ENCODE assay signal across 8 cellular contexts in the genomic region with DNA sequence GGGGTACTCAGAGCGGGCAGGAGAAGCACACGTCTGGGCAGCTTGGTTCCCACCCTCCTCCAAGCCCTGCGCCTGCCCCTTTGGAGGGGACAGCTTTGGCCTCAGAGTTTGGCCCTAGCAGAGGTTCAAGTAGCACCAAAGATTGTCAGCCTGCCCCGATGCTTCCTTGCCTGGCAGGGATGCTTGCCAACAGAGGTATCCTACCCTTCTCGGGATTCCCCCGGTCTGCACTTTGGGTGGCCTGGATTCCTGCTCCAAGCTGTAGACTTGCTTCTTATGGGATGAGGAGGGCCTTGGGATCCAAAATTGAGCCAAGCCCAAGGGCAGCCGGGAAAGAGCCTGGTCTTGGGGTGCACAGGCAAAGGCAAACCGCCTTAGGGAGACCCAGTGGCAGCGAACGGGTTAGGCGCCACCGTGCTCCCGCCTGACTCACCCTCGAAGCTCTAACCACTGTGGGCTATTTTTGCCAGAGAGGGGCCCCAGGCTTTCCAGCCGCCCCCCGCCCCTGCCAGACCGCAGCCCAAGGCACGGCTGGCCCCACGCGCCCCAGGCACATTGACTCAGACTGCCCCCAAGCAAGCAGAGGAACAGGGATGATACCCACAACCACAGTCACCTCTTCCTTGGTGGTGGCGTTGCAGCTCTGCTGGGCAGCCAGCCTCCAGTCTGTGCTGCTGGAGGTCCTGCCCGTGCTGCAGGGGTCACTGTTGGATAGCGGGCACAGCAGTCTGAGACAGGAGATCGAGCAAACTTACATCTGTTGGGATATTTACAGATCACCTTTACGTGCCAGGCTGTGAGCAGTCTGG. TPM values are rescaled to one million over a fixed set of nuclear protein-coding genes. Genes with fewer than 3 reads are reported as not detected.
DNase-seq lines count a peak whose midpoint lies in the region; ATAC-seq, FAIRE-seq and TF ChIP-seq lines count a peak whose summit lies in the region.

No MANE protein-coding gene starts in this region.

- no peaks in the 10 kb centered on the region for H3K9me3 ChIP-seq in keratinocyte (ENCODE audit: control insufficient read depth, low read depth, low read length)
- no peaks in the 10 kb centered on the region for H3K9me3 ChIP-seq in mucosa of descending colon

- H3K27me3 ChIP-seq in keratinocyte (ENCODE audit: control insufficient read depth, extremely low read depth, insufficient read depth, low read length), result peaks cover 53% of the 10 kb centered on the region

- no peak for ATAC-seq in mucosa of descending colon

- H3K4me2 ChIP-seq in keratinocyte (ENCODE audit: control insufficient read depth, extremely low read depth, insufficient read depth, low read depth, low read length), result peak overlapping the region; percentile 82

- no peak for FAIRE-seq in keratinocyte (lab: Jason Lieb, UNC)

- H3K9me1 ChIP-seq in keratinocyte (ENCODE audit: control insufficient read depth, extremely low read depth, insufficient read depth, low read length), result no peaks in the 10 kb centered on the region

- H3K36me3 ChIP-seq in keratinocyte (ENCODE audit: control insufficient read depth in 2 of 2, extremely low read depth in 1 of 2, insufficient read depth in 2 of 2, low read length in 2 of 2) (no peaks in the 10 kb centered on the region), mucosa of descending colon (ENCODE audit: low read depth) (no peaks in the 10 kb centered on the region)

- H3K4me1 ChIP-seq in keratinocyte (ENCODE audit: control insufficient read depth, extremely low read depth, insufficient read depth, low read length) (peaks cover 28% of the 10 kb centered on the region), mucosa of descending colon (ENCODE audit: low read depth) (peaks cover 31% of the 10 kb centered on the region)

- dilution Hi-C loops in keratinocyte (cut with MboI; ENCODE audit: extremely low pct_ligation_motif_present, low sequenced_read_pairs), result no loop called here

- no peaks in the 10 kb centered on the region for H4K20me1 ChIP-seq in keratinocyte (ENCODE audit: control insufficient read depth, extremely low read depth, insufficient read depth, low read length)

- TF ChIP-seq CTCF in keratinocyte (optimal IDR thresholded peaks at IDR 0.05 in 1 of 3, IDR thresholded peaks at IDR 0.05 in 1 of 3, conservative IDR thresholded peaks at IDR 0.05 in 1 of 3; ENCODE audit: extremely low read depth in 1 of 3, insufficient read depth in 2 of 3, low read length in 3 of 3) (peak in 1 of 3 experiments; percentile 26), mucosa of descending colon (IDR thresholded peaks at IDR 0.05) (no peak)

- H3K27ac ChIP-seq in keratinocyte (ENCODE audit: control insufficient read depth, insufficient read depth, low read length), result no peak overlapping the region

- DNase-seq in AML-193 (lab: John Stamatoyannopoulos, UW) (peak; percentile 22 to 39), HK-2 (ENCODE audit: unreplicated experiment) (peak; percentile 74), keratinocyte (ENCODE audit: low read depth, low spot score) (no peak), mucosa of descending colon (no peak), NCI-H226 (no peak), NCI-H1694 (lab: John Stamatoyannopoulos, UW) (no peak)
- peak; percentile 58 to 64 for DNase-seq in activated CD4-positive, alpha-beta T cell treated with anti-CD3 and anti-CD28 coated beads, Interleukin-2, amount 50 U/mL, for 48 hours
- DNase-seq in activated CD4-positive, CD25-positive, alpha-beta regulatory T cell treated with anti-CD3 and anti-CD28 coated beads, Interleukin-2, amount 50 U/mL, for 72 hours, result no peak

- H3K9ac ChIP-seq in keratinocyte (ENCODE audit: control insufficient read depth, extremely low read depth, insufficient read depth, low read length), result no peak overlapping the region

- no peaks in the 10 kb centered on the region for H3K79me2 ChIP-seq in keratinocyte (ENCODE audit: control insufficient read depth, insufficient read depth, low read length)

- H3K4me3 ChIP-seq in keratinocyte (ENCODE audit: control insufficient read depth in 2 of 3, extremely low read depth in 1 of 3, insufficient read depth in 2 of 3, low read depth in 1 of 3, low read length in 3 of 3) (peak overlapping the region in 1 of 3 experiments; percentile 57), mucosa of descending colon (no peak overlapping the region)

- intact Hi-C loops in mucosa of descending colon (cut with DNase I, micrococcal nuclease), result no loop called here

- no peak overlapping the region for H2AFZ ChIP-seq in keratinocyte (ENCODE audit: control insufficient read depth, low read length)

RNA-seq across cellular contexts. Expression of gene WNT10B, which starts 0.9 kb away (rescaled TPM):
- 0.09 to 0.24 TPM (median 0.22 TPM) in 3 replicates for polyA plus RNA-seq in keratinocyte
- polyA plus RNA-seq in keratinocyte (2011; ENCODE audit: low read depth), result not detected
- 0.13 and 0.16 TPM in 2 replicates for polyA plus RNA-seq in keratinocyte (2011; cell fraction: cytosol; rRNA removed)
- 0.41 and 0.46 TPM in 2 replicates for polyA plus RNA-seq in keratinocyte (2011; cell fraction: nucleus; rRNA removed)
- 0.17 and 0.39 TPM in 2 replicates for polyA plus RNA-seq in keratinocyte (2012; ENCODE audit: low replicate concordance)
- polyA minus RNA-seq in keratinocyte, result 0.13 TPM in 1 of 3 replicates, not detected in the others
- not detected for polyA minus RNA-seq in keratinocyte (2011; cell fraction: cytosol; rRNA and poly(A)+ RNA removed)
- polyA minus RNA-seq in keratinocyte (2011; cell fraction: nucleus; rRNA and poly(A)+ RNA removed), result 0.31 TPM in 1 of 2 replicates, not detected in the other
- total RNA-seq in mucosa of descending colon, result 1 to 10 TPM in 1 of 3 donors, under 1 TPM in 2; 0.49 to 1.1 (median 0.76) TPM

RNA-seq across cellular contexts. Expression of gene WNT1, which starts 5.7 kb away (rescaled TPM):
- not detected in 3 replicates for polyA plus RNA-seq in keratinocyte
- polyA plus RNA-seq in keratinocyte (2011; ENCODE audit: low read depth), result not detected
- polyA plus RNA-seq in keratinocyte (2011; cell fraction: cytosol; rRNA removed), result not detected in 2 replicates
- not detected in 2 replicates for polyA plus RNA-seq in keratinocyte (2011; cell fraction: nucleus; rRNA removed)
- not detected in 2 replicates for polyA plus RNA-seq in keratinocyte (2012; ENCODE audit: low replicate concordance)
- polyA minus RNA-seq in keratinocyte, result not detected in 3 replicates
- not detected for polyA minus RNA-seq in keratinocyte (2011; cell fraction: cytosol; rRNA and poly(A)+ RNA removed)
- polyA minus RNA-seq in keratinocyte (2011; cell fraction: nucleus; rRNA and poly(A)+ RNA removed), result not detected in 2 replicates
- total RNA-seq in mucosa of descending colon, result not detected

RNA-seq across cellular contexts. Expression of gene ARF3, which starts 15.1 kb away (rescaled TPM):
- polyA plus RNA-seq in keratinocyte, result 236 to 253 TPM (median 250 TPM) in 3 replicates
- polyA plus RNA-seq in keratinocyte (2011; ENCODE audit: low read depth), result 62.2 TPM
- polyA plus RNA-seq in keratinocyte (2011; cell fraction: cytosol; rRNA removed), result 324 and 334 TPM in 2 replicates
- 324 and 330 TPM in 2 replicates for polyA plus RNA-seq in keratinocyte (2011; cell fraction: nucleus; rRNA removed)
- 84.4 and 202 TPM in 2 replicates for polyA plus RNA-seq in keratinocyte (2012; ENCODE audit: low replicate concordance)
- polyA minus RNA-seq in keratinocyte, result 192 to 243 TPM (median 216 TPM) in 3 replicates
- 84.0 TPM for polyA minus RNA-seq in keratinocyte (2011; cell fraction: cytosol; rRNA and poly(A)+ RNA removed)
- polyA minus RNA-seq in keratinocyte (2011; cell fraction: nucleus; rRNA and poly(A)+ RNA removed), result 47.5 and 79.6 TPM in 2 replicates
- 100 to 1,000 TPM; 207 to 280 (median 266) TPM for total RNA-seq in mucosa of descending colon

RNA-seq across cellular contexts. Expression of gene DDN, which starts 26.8 kb away (rescaled TPM):
- 0.09 to 0.17 TPM (median 0.10 TPM) in 3 replicates for polyA plus RNA-seq in keratinocyte
- polyA plus RNA-seq in keratinocyte (2011; ENCODE audit: low read depth), result not detected
- not detected in 2 replicates for polyA plus RNA-seq in keratinocyte (2011; cell fraction: cytosol; rRNA removed)
- polyA plus RNA-seq in keratinocyte (2011; cell fraction: nucleus; rRNA removed), result 0.24 and 0.39 TPM in 2 replicates
- 0.08 and 0.13 TPM in 2 replicates for polyA plus RNA-seq in keratinocyte (2012; ENCODE audit: low replicate concordance)
- polyA minus RNA-seq in keratinocyte, result 0.06 TPM in 1 of 3 replicates, not detected in the others
- not detected for polyA minus RNA-seq in keratinocyte (2011; cell fraction: cytosol; rRNA and poly(A)+ RNA removed)
- polyA minus RNA-seq in keratinocyte (2011; cell fraction: nucleus; rRNA and poly(A)+ RNA removed), result 0.21 TPM in 1 of 2 replicates, not detected in the other
- total RNA-seq in mucosa of descending colon, result under 1 TPM in 1 of 3 donors, not detected in 2; 0.12 TPM

RNA-seq across cellular contexts. Expression of gene PRKAG1, which starts 46.2 kb away (rescaled TPM):
- polyA plus RNA-seq in keratinocyte, result 105 to 125 TPM (median 123 TPM) in 3 replicates
- polyA plus RNA-seq in keratinocyte (2011; ENCODE audit: low read depth), result 20.0 TPM
- 88.8 and 167 TPM in 2 replicates for polyA plus RNA-seq in keratinocyte (2011; cell fraction: cytosol; rRNA removed)
- polyA plus RNA-seq in keratinocyte (2011; cell fraction: nucleus; rRNA removed), result 91.6 and 94.3 TPM in 2 replicates
- polyA plus RNA-seq in keratinocyte (2012; ENCODE audit: low replicate concordance), result 66.5 and 73.0 TPM in 2 replicates
- 30.5 to 67.9 TPM (median 65.9 TPM) in 3 replicates for polyA minus RNA-seq in keratinocyte
- polyA minus RNA-seq in keratinocyte (2011; cell fraction: cytosol; rRNA and poly(A)+ RNA removed), result 27.0 TPM
- 20.6 and 31.8 TPM in 2 replicates for polyA minus RNA-seq in keratinocyte (2011; cell fraction: nucleus; rRNA and poly(A)+ RNA removed)
- total RNA-seq in mucosa of descending colon, result 10 to 100 TPM; 51.5 to 60.1 (median 52.2) TPM

Comparison
In these comparisons a context has a peak if more than half of its experiments do, and no peak if none do; other contexts are left out.
1. DNase-seq: peak in AML-193 (2 of 2), HK-2 (single experiment) and activated CD4-positive, alpha-beta T cell treated with anti-CD3 and anti-CD28 coated beads, Interleukin-2, amount 50 U/mL, for 48 hours (2 of 2); none in keratinocyte (single experiment), mucosa of descending colon (0 of 3), NCI-H226 (single experiment), activated CD4-positive, CD25-positive, alpha-beta regulatory T cell treated with anti-CD3 and anti-CD28 coated beads, Interleukin-2, amount 50 U/mL, for 72 hours (single experiment) and NCI-H1694 (single experiment).